In genomic region chr13:30058429-30058828, GRCh38 we compare ENCODE assay signal across 9 cellular contexts.
"Had no signal": no experiment of that assay in that cellular context is flagged by ENCODE, and none has a peak within 500 bp of the region (broad histone marks: within the 10 kb centered on the region; RNA-seq: fewer than 3 reads in every experiment).

No MANE protein-coding gene starts in this region.

- H3K36me3 Mint-ChIP-seq: IgD-negative memory B cell had no signal

- H3K27ac Mint-ChIP-seq: GM23338, H9, HFFc6, IgD-negative memory B cell had no signal

- DNase-seq: H9, HCEC 1CT, HFFc6, KBM-7 had no signal

- H3K4me1 Mint-ChIP-seq: IgD-negative memory B cell had no signal

- H3K4me3 Mint-ChIP-seq: GM23338, H9, HFFc6 had no signal

- ATAC-seq: GM23338, HepG2 had no signal

- FAIRE-seq: H1, H54, HepG2 had no signal
